8 cellular contexts compared by ENCODE assay signal in genomic region chr1:114756009-114756892, GRCh38. TPM values are rescaled to one million over a fixed set of nuclear protein-coding genes. Genes with fewer than 3 reads are reported as not detected.
DNase-seq lines count a peak whose midpoint lies in the region; ATAC-seq, FAIRE-seq and TF ChIP-seq lines count a peak whose summit lies in the region.

No MANE protein-coding gene starts in this region.

- H3K36me3 ChIP-seq in ACC112 (ENCODE audit: insufficient read depth, low read length) (no peaks in the 10 kb centered on the region; the same call in 1 of the 2 replicates), astrocyte (ENCODE audit: insufficient read depth, low read length) (no peaks in the 10 kb centered on the region)

- peaks cover 3% of the 10 kb centered on the region for H3K36me3 Mint-ChIP-seq in astrocyte (ENCODE audit: low read depth, unreplicated experiment)

- peak; percentile 1 for DNase-seq in astrocyte (ENCODE audit: low read depth)
- DNase-seq in lung microvascular endothelial cell (ENCODE audit: low read depth in 2 of 2), result peak; percentile 7 to 12
- DNase-seq in anterior cingulate cortex (lab: John Stamatoyannopoulos, UW), result no peak
- DNase-seq in midbrain (lab: John Stamatoyannopoulos, UW), result no peak

- H4K20me1 ChIP-seq in astrocyte (ENCODE audit: insufficient read depth, low read length), result peaks cover 61% of the 10 kb centered on the region

- H3K27me3 Mint-ChIP-seq in astrocyte (ENCODE audit: low read depth, unreplicated experiment), result no peaks in the 10 kb centered on the region

- no peaks in the 10 kb centered on the region for H3K9me3 Mint-ChIP-seq in astrocyte (ENCODE audit: unreplicated experiment)

- peaks cover 36% of the 10 kb centered on the region for H3K4me1 Mint-ChIP-seq in astrocyte (ENCODE audit: low read depth, unreplicated experiment)

- peaks cover 63% of the 10 kb centered on the region for H3K79me2 ChIP-seq in ACC112 (ENCODE audit: control insufficient read depth, insufficient read depth, low read length, unreplicated experiment)
- peaks cover 66% of the 10 kb centered on the region for H3K79me2 ChIP-seq in astrocyte (ENCODE audit: insufficient read depth, low read length)

- peaks cover 40% of the 10 kb centered on the region for H3K4me1 ChIP-seq in ACC112 (ENCODE audit: control insufficient read depth, insufficient read depth, low read length, unreplicated experiment)
- H3K4me1 ChIP-seq in astrocyte (ENCODE audit: insufficient read depth, low read length), result peaks cover 18% of the 10 kb centered on the region

- TF ChIP-seq POLR2A in GM18505 (IDR thresholded peaks at IDR 0.05; ENCODE audit: borderline replicate concordance, extremely low read depth, insufficient read depth, insufficient read length), result no peak

- H3K4me3 Mint-ChIP-seq in astrocyte (ENCODE audit: unreplicated experiment), result peak overlapping the region; percentile 100

- peak overlapping the region; percentile 97 for H3K4me3 ChIP-seq in ACC112 (ENCODE audit: low read depth, low read length)
- peak overlapping the region; percentile 100 for H3K4me3 ChIP-seq in astrocyte (ENCODE audit: insufficient read depth, low read depth, low read length)

- TF ChIP-seq CTCF in astrocyte (IDR thresholded peaks at IDR 0.05; ENCODE audit: insufficient read depth, low read depth, low read length), result no peak

- peak overlapping the region; percentile 100 for H3K9ac ChIP-seq in astrocyte (ENCODE audit: low read length)

- ATAC-seq in GM18870 (IDR thresholded peaks at IDR 0.05; ENCODE audit: unreplicated experiment), result peak; percentile 37
- ATAC-seq in HG03442 (IDR thresholded peaks at IDR 0.05; ENCODE audit: unreplicated experiment), result peak; percentile 33
- no peak for ATAC-seq in GM18505 (IDR thresholded peaks at IDR 0.05; ENCODE audit: unreplicated experiment)

- no peak overlapping the region for H2AFZ ChIP-seq in ACC112 (ENCODE audit: low read length, unreplicated experiment)
- no peak overlapping the region for H2AFZ ChIP-seq in astrocyte (ENCODE audit: low read depth, low read length)

- peak overlapping the region; percentile 100 for H3K27ac Mint-ChIP-seq in astrocyte (ENCODE audit: unreplicated experiment)

- no peak for FAIRE-seq in astrocyte (lab: Jason Lieb, UNC)

- H3K27ac ChIP-seq in ACC112 (ENCODE audit: low read depth, low read length) (peak overlapping the region; percentile 97), astrocyte (ENCODE audit: low read depth, low read length) (peak overlapping the region; percentile 100)

- peak overlapping the region; percentile 96 for H3K4me2 ChIP-seq in astrocyte (ENCODE audit: low read length)

- no peaks in the 10 kb centered on the region for H3K27me3 ChIP-seq in ACC112 (ENCODE audit: insufficient read depth, low read length)
- H3K27me3 ChIP-seq in astrocyte (ENCODE audit: insufficient read depth, low read length), result no peaks in the 10 kb centered on the region

- no peaks in the 10 kb centered on the region for H3K9me3 ChIP-seq in astrocyte (ENCODE audit: insufficient read depth, low read depth, low read length)

RNA-seq across cellular contexts. Expression of gene CSDE1, which starts 1.5 kb away (rescaled TPM):
- total RNA-seq in astrocyte (562 and 635 TPM in 2 replicates), lung microvascular endothelial cell (1,041 and 1,080 TPM in 2 replicates)

RNA-seq across cellular contexts. Expression of gene SIKE1, which starts 24.2 kb away (rescaled TPM):
- total RNA-seq in astrocyte (62.0 and 64.2 TPM in 2 replicates), lung microvascular endothelial cell (32.9 and 40.7 TPM in 2 replicates)

RNA-seq across cellular contexts. Expression of gene NRAS, which starts 39.7 kb away (rescaled TPM):
- total RNA-seq in astrocyte (59.1 and 63.8 TPM in 2 replicates), lung microvascular endothelial cell (58.6 and 58.9 TPM in 2 replicates)

Comparison
In these comparisons a context has a peak if more than half of its experiments do, and no peak if none do; other contexts are left out.
1. DNase-seq: peak in astrocyte (single experiment) and lung microvascular endothelial cell (2 of 2); none in anterior cingulate cortex (0 of 58) and midbrain (single experiment).